2 cellular contexts compared by ENCODE assay signal in genomic region chr15:42582569-42583235, GRCh38.
TF ChIP-seq lines count a peak whose summit lies in the region.

No MANE protein-coding gene starts in this region.

TF ChIP-seq in SK-N-SH, 30 proteins besides CTCF, POLR2A, EP300 and RAD21 (continued from another document):
- TF ChIP-seq, protein P1, sequence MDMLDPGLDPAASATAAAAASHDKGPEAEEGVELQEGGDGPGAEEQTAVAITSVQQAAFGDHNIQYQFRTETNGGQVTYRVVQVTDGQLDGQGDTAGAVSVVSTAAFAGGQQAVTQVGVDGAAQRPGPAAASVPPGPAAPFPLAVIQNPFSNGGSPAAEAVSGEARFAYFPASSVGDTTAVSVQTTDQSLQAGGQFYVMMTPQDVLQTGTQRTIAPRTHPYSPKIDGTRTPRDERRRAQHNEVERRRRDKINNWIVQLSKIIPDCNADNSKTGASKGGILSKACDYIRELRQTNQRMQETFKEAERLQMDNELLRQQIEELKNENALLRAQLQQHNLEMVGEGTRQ (IDR thresholded peaks at IDR 0.05; ENCODE audit: borderline replicate concordance, low read depth, low read length) = no peak
- TF ChIP-seq TEAD4 (IDR thresholded peaks at IDR 0.05; ENCODE audit: borderline replicate concordance, insufficient read depth) (no peak), SMC3 (IDR thresholded peaks at IDR 0.05; ENCODE audit: low read depth, low read length) (no peak), EZH2phosphoT487 (IDR thresholded peaks at IDR 0.05; ENCODE audit: borderline replicate concordance, low read depth) (no peak), REST (IDR thresholded peaks at IDR 0.05; ENCODE audit: low read depth, low read length) (no peak), TCF12 (IDR thresholded peaks at IDR 0.05) (no peak)

TF ChIP-seq in SK-N-SH treated with all-trans-retinoic acid at 6 μM for 48 hours, 23 proteins besides CTCF, POLR2A, EP300 and RAD21 (continued from another document):
- TF ChIP-seq CSRNP3 (CRISPR knock-in tag; IDR thresholded peaks at IDR 0.05) (no peak), TCF4 (CRISPR knock-in tag; IDR thresholded peaks at IDR 0.05; ENCODE audit: borderline replicate concordance) (no peak), BACH2 (CRISPR knock-in tag; IDR thresholded peaks at IDR 0.05; ENCODE audit: borderline replicate concordance) (no peak), CREB5 (CRISPR knock-in tag; IDR thresholded peaks at IDR 0.05; ENCODE audit: low read depth) (no peak), ZFP3 (CRISPR knock-in tag; IDR thresholded peaks at IDR 0.05) (no peak)
